1 cellular context compared by ENCODE assay signal in genomic region chr6:150269857-150270223, GRCh38.
A peak's percentile ranks its signal among the peaks of the same experiment; 100 is the strongest.
TF ChIP-seq lines count a peak whose summit lies in the region.

No MANE protein-coding gene starts in this region.

TF ChIP-seq in K562, 482 proteins besides CTCF, POLR2A, EP300 and RAD21 (continued from another document and continues in another):
- TF ChIP-seq ZNF449 (CRISPR knock-in tag; IDR thresholded peaks at IDR 0.05) (no peak), ZNF830 (CRISPR knock-in tag; IDR thresholded peaks at IDR 0.05) (no peak), MTA2 (IDR thresholded peaks at IDR 0.05; ENCODE audit: low read depth) (peak; percentile 40; the same call in 1 of the 2 replicates), ESRRB (CRISPR knock-in tag; IDR thresholded peaks at IDR 0.05; ENCODE audit: borderline replicate concordance) (no peak), ATF4 (CRISPR knock-in tag; IDR thresholded peaks at IDR 0.05) (no peak), RBM22 (IDR thresholded peaks at IDR 0.05; ENCODE audit: low read depth, low read length, poor library complexity, severe bottlenecking) (no peak), ZNF165 (CRISPR knock-in tag; IDR thresholded peaks at IDR 0.05; ENCODE audit: borderline replicate concordance) (no peak), MGA (IDR thresholded peaks at IDR 0.05) (no peak), ZNF668 (CRISPR knock-in tag; IDR thresholded peaks at IDR 0.05) (no peak), KAT7 (CRISPR knock-in tag; IDR thresholded peaks at IDR 0.05; ENCODE audit: borderline replicate concordance) (no peak), DMBX1 (CRISPR knock-in tag; IDR thresholded peaks at IDR 0.05; ENCODE audit: borderline replicate concordance) (no peak; the same call in 1 of the 2 replicates), U2AF2 (optimal IDR thresholded peaks at IDR 0.05; ENCODE audit: low read depth, low read length) (no peak), ESRRA (IDR thresholded peaks at IDR 0.05; ENCODE audit: borderline replicate concordance, low read depth) (peak; percentile 45; the same call in 1 of the 2 replicates), HMGXB4 (CRISPR knock-in tag; IDR thresholded peaks at IDR 0.05) (no peak), ZBTB40 (IDR thresholded peaks at IDR 0.05) (no peak), ZBTB40 (CRISPR knock-in tag; IDR thresholded peaks at IDR 0.05) (no peak), NR2C2 (CRISPR knock-in tag; IDR thresholded peaks at IDR 0.05) (no peak), NR2C2 (tag; IDR thresholded peaks at IDR 0.05) (no peak; the same call in 1 of the 2 replicates), SRF (CRISPR knock-in tag; IDR thresholded peaks at IDR 0.05) (no peak), MLX (CRISPR knock-in tag; conservative IDR thresholded peaks at IDR 0.05) (no peak), MTF1 (CRISPR knock-in tag; IDR thresholded peaks at IDR 0.05; ENCODE audit: borderline replicate concordance) (no peak), PHF21A (IDR thresholded peaks at IDR 0.05; ENCODE audit: borderline replicate concordance, low read depth) (no peak), ZNF274 (IDR thresholded peaks at IDR 0.05; ENCODE audit: borderline replicate concordance, low read depth, low read length) (no peak), ZNF232 (CRISPR knock-in tag; IDR thresholded peaks at IDR 0.05) (no peak), FOXP4 (CRISPR knock-in tag; IDR thresholded peaks at IDR 0.05; ENCODE audit: borderline replicate concordance) (no peak)
